28 cellular contexts compared by ENCODE assay signal in the genomic region with DNA sequence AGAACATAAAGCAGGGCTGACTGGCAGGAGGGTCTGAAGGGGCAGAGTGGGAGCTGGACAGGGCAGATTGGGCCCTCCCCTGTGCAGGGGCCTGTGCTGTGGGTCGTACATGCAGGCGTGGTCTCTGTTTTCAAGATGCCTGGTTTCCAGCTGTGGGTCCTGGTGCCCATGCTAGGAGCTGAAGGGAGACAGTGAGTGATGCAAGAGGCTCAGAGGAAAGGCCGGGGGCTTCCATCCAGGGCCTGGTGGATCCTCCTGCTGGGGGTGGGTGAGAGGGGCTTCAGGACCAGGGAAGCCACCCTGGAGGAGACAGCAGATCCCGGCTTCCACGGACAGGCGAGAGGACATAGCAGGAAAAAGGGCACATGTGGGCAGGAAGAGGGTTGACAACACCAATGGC.
DNase-seq lines count a peak whose midpoint lies in the region; ATAC-seq and TF ChIP-seq lines count a peak whose summit lies in the region.
"Had no signal": no experiment of that assay in that cellular context is flagged by ENCODE, and none has a peak within 500 bp of the region (broad histone marks: within the 10 kb centered on the region; RNA-seq: fewer than 3 reads in every experiment).

No MANE protein-coding gene starts in this region.

- no peak for TF ChIP-seq POLR2A in suprapubic skin (IDR thresholded peaks at IDR 0.05)

- TF ChIP-seq CTCF in RWPE2 (IDR thresholded peaks at IDR 0.05; ENCODE audit: poor library complexity, severe bottlenecking) (no peak), chondrocyte (IDR thresholded peaks at IDR 0.05) (no peak), neural progenitor cell (IDR thresholded peaks at IDR 0.05) (no peak), suprapubic skin (IDR thresholded peaks at IDR 0.05) (no peak), progenitor cell of endocrine pancreas (IDR thresholded peaks at IDR 0.05; ENCODE audit: unreplicated experiment) (no peak)

- no peaks in the 10 kb centered on the region for H3K4me1 ChIP-seq in RWPE2 (ENCODE audit: insufficient read depth, poor library complexity, severe bottlenecking)
- H3K4me1 ChIP-seq in neural progenitor cell: no peaks in the 10 kb centered on the region
- H3K4me1 ChIP-seq in suprapubic skin: no peaks in the 10 kb centered on the region
- H3K4me1 ChIP-seq: breast epithelium had no signal

- no peak overlapping the region for H3K9ac ChIP-seq in neural progenitor cell

- H3K36me3 ChIP-seq in RWPE2 (ENCODE audit: low read depth): no peaks in the 10 kb centered on the region
- H3K36me3 ChIP-seq in neural progenitor cell: no peaks in the 10 kb centered on the region
- H3K36me3 ChIP-seq in suprapubic skin: no peaks in the 10 kb centered on the region
- H3K36me3 ChIP-seq: breast epithelium had no signal

- H3K4me3 ChIP-seq in RWPE2 (ENCODE audit: severe bottlenecking) (no peak overlapping the region), neural progenitor cell (no peak overlapping the region), suprapubic skin (no peak overlapping the region)
- H3K4me3 ChIP-seq: breast epithelium had no signal

- no peaks in the 10 kb centered on the region for H3F3A ChIP-seq in neural progenitor cell (ENCODE audit: low read depth)

- ATAC-seq in RWPE2 (ENCODE audit: low read depth) (no peak), HG03432 (IDR thresholded peaks at IDR 0.05; ENCODE audit: unreplicated experiment) (no peak)
- ATAC-seq: activated CD4-positive, CD25-positive, alpha-beta regulatory T cell treated with anti-CD3 and anti-CD28 coated beads, Interleukin-2, amount 50 U/mL, for 24 hours; HCT116; SK-N-SH treated with all-trans-retinoic acid at 6 μM for 48 hours; T-helper 17 cell had no signal

- peaks cover 4% of the 10 kb centered on the region for H3K36me3 Mint-ChIP-seq in chondrocyte (ENCODE audit: low read depth)
- no peaks in the 10 kb centered on the region for H3K36me3 Mint-ChIP-seq in neural progenitor cell
- H3K36me3 Mint-ChIP-seq in progenitor cell of endocrine pancreas (ENCODE audit: insufficient read depth): peaks cover 2% of the 10 kb centered on the region
- H3K36me3 Mint-ChIP-seq: activated naive CD4-positive, alpha-beta T cell treated with anti-CD3 and anti-CD28 coated beads, Interleukin-2, amount 50 U/mL, for 24 hours had no signal

- no peaks in the 10 kb centered on the region for H4K20me1 ChIP-seq in neural progenitor cell (ENCODE audit: low read depth)

- H3K4me1 Mint-ChIP-seq in chondrocyte (ENCODE audit: low read depth): peaks cover 54% of the 10 kb centered on the region
- H3K4me1 Mint-ChIP-seq in neural progenitor cell: peaks cover 4% of the 10 kb centered on the region
- no peaks in the 10 kb centered on the region for H3K4me1 Mint-ChIP-seq in progenitor cell of endocrine pancreas (ENCODE audit: low read depth)
- H3K4me1 Mint-ChIP-seq: activated naive CD4-positive, alpha-beta T cell treated with anti-CD3 and anti-CD28 coated beads, Interleukin-2, amount 50 U/mL, for 24 hours; T-helper 17 cell had no signal

- H3K27me3 Mint-ChIP-seq in chondrocyte (ENCODE audit: low read depth) (no peaks in the 10 kb centered on the region), neural progenitor cell (ENCODE audit: insufficient read depth, low read depth) (peaks cover 5% of the 10 kb centered on the region), progenitor cell of endocrine pancreas (no peaks in the 10 kb centered on the region)
- H3K27me3 Mint-ChIP-seq: stimulated activated naive CD8-positive, alpha-beta T cell treated with anti-CD3 and anti-CD28 coated beads, Interleukin-15, Interleukin-2, amounts not matched to agents 100 ng/mL and 50 ng/mL, for 24 hours had no signal

- H3K79me2 ChIP-seq in neural progenitor cell (ENCODE audit: low read depth): no peaks in the 10 kb centered on the region

- H3K27ac Mint-ChIP-seq in chondrocyte (ENCODE audit: unreplicated experiment): no peak overlapping the region
- peak overlapping the region; percentile 68 for H3K27ac Mint-ChIP-seq in neural progenitor cell
- no peak overlapping the region for H3K27ac Mint-ChIP-seq in progenitor cell of endocrine pancreas
- H3K27ac Mint-ChIP-seq: activated naive CD4-positive, alpha-beta T cell treated with anti-CD3 and anti-CD28 coated beads, Interleukin-2, amount 50 U/mL, for 24 hours; stimulated activated naive CD8-positive, alpha-beta T cell treated with anti-CD3 and anti-CD28 coated beads, Interleukin-15, Interleukin-2, amounts not matched to agents 100 ng/mL and 50 ng/mL, for 24 hours; T-helper 17 cell had no signal

- no peaks in the 10 kb centered on the region for H3K27me3 ChIP-seq in RWPE2 (ENCODE audit: insufficient read depth, poor library complexity, severe bottlenecking)
- H3K27me3 ChIP-seq in neural progenitor cell: no peaks in the 10 kb centered on the region
- no peaks in the 10 kb centered on the region for H3K27me3 ChIP-seq in suprapubic skin
- H3K27me3 ChIP-seq: breast epithelium had no signal

- no peak for TF ChIP-seq EP300 in suprapubic skin (IDR thresholded peaks at IDR 0.05)

- no peak overlapping the region for H2AFZ ChIP-seq in neural progenitor cell (replicated peaks)

- H3K9me3 ChIP-seq in RWPE2 (ENCODE audit: severe bottlenecking) (no peaks in the 10 kb centered on the region), neural progenitor cell (ENCODE audit: low read depth) (no peaks in the 10 kb centered on the region), suprapubic skin (peaks cover 3% of the 10 kb centered on the region)

- H3K4me2 ChIP-seq in neural progenitor cell: no peak overlapping the region

- DNase-seq in RWPE2 (ENCODE audit: low spot score) (peak; percentile 40), chondrocyte (ENCODE audit: low spot score) (peak; percentile 58), neural progenitor cell (ENCODE audit: low spot score) (no peak), suprapubic skin (ENCODE audit: low spot score in 2 of 2) (peak; percentile 32 to 57), progenitor cell of endocrine pancreas (ENCODE audit: low spot score, unreplicated experiment) (no peak), HT-29 (ENCODE audit: low spot score) (no peak)
- DNase-seq: activated CD4-positive, alpha-beta T cell treated with anti-CD3 and anti-CD28 coated beads, Interleukin-2, amount 50 U/mL, for 48 hours; effector CD4-positive, alpha-beta T cell; MM.1S; NCI-H1105 treated with DMSO at 0.1 percent for 48 hours; NCI-H2029; NCI-H2227 treated with DMSO at 0.1 percent for 48 hours; NCI-H526; NK-92 treated with Interleukin-12 subunit alpha and Interleukin-12 subunit beta, amount 100 ng/mL, for 24 hours; occipital lobe; retina; stimulated activated CD4-positive, alpha-beta T cell treated with anti-CD3 and anti-CD28 coated beads, Interleukin-2, amount 100 ng/mL, for 24 hours; stimulated activated CD8-positive, alpha-beta memory T cell treated with anti-CD3 and anti-CD28 coated beads, Interleukin-4, amount 100 ng/mL, for 48 hours; T-helper 17 cell had no signal

- H3K4me3 Mint-ChIP-seq in chondrocyte (ENCODE audit: unreplicated experiment) (no peak overlapping the region), neural progenitor cell (no peak overlapping the region), progenitor cell of endocrine pancreas (ENCODE audit: low read depth) (no peak overlapping the region)
- H3K4me3 Mint-ChIP-seq: activated naive CD4-positive, alpha-beta T cell treated with anti-CD3 and anti-CD28 coated beads, Interleukin-2, amount 50 U/mL, for 24 hours; stimulated activated naive CD8-positive, alpha-beta T cell treated with anti-CD3 and anti-CD28 coated beads, Interleukin-15, Interleukin-2, amounts not matched to agents 100 ng/mL and 50 ng/mL, for 24 hours; T-helper 17 cell had no signal

- peaks cover 6% of the 10 kb centered on the region for H3K9me3 Mint-ChIP-seq in chondrocyte (ENCODE audit: low read depth)
- H3K9me3 Mint-ChIP-seq in neural progenitor cell: peaks cover 17% of the 10 kb centered on the region
- peaks cover 10% of the 10 kb centered on the region for H3K9me3 Mint-ChIP-seq in progenitor cell of endocrine pancreas (ENCODE audit: low read depth)
- H3K9me3 Mint-ChIP-seq: stimulated activated naive CD8-positive, alpha-beta T cell treated with anti-CD3 and anti-CD28 coated beads, Interleukin-15, Interleukin-2, amounts not matched to agents 100 ng/mL and 50 ng/mL, for 24 hours had no signal

- H3K27ac ChIP-seq in RWPE2 (ENCODE audit: poor library complexity, severe bottlenecking): no peak overlapping the region
- H3K27ac ChIP-seq in neural progenitor cell: no peak overlapping the region
- no peak overlapping the region for H3K27ac ChIP-seq in suprapubic skin
- H3K27ac ChIP-seq: breast epithelium, C4-2B, epithelial cell of prostate had no signal

- 96% methylated on average over 6 of the region's 6 CpGs for WGBS in suprapubic skin

Comparison
In these comparisons a context has a peak if more than half of its experiments do, and no peak if none do; other contexts are left out.
1. DNase-seq: peak in RWPE2 (single experiment), chondrocyte (single experiment) and suprapubic skin (2 of 2); none in neural progenitor cell (single experiment), progenitor cell of endocrine pancreas (single experiment) and HT-29 (single experiment).